34 cellular contexts compared by ENCODE assay signal in the genomic region with DNA sequence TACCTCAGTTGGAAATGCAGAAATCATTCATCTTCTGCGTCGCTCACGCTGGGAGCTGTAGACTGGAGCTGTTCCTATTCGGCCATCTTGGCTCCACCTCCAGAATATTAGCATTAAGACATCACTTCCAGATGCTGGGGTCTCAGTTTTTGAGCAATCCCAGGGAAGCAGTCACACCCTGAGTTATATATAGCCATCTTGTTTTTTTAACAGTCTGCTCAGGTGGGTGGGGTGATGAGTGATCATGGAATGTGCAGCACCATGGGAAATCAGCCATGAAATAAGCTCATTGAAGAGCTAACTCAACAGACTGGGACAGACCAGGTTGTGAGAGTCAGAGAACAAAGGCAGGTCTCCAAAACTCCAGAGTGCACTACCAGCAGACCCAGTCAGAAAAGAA. TPM values are rescaled to one million over a fixed set of nuclear protein-coding genes. Genes with fewer than 3 reads are reported as not detected.
"Had no signal": no experiment of that assay in that cellular context is flagged by ENCODE, and none has a peak within 500 bp of the region (broad histone marks: within the 10 kb centered on the region; RNA-seq: fewer than 3 reads in every experiment).

No MANE protein-coding gene starts in this region.

- DNase-seq: dorsolateral prefrontal cortex; effector CD4-positive, alpha-beta T cell; foreskin keratinocyte; heart right ventricle; hippocampal formation; immature natural killer cell; islet precursor cell; kidney glomerular epithelial cell; left ventricle myocardium superior; lower lobe of right lung; natural killer cell; right cardiac atrium; sigmoid colon; stimulated activated CD4-positive, alpha-beta T cell treated with anti-CD3 and anti-CD28 coated beads, Interleukin-2, amount 100 ng/mL, for 24 hours; stimulated activated CD4-positive, alpha-beta T cell treated with anti-CD3 and anti-CD28 coated beads, Interleukin-4, amount 100 ng/mL, for 24 hours; stimulated activated naive CD4-positive, alpha-beta T cell treated with Interleukin-2 at 50 U/mL for 16 hours; stomach had no signal

- H3K4me1 ChIP-seq: foreskin keratinocyte, gastroesophageal sphincter, heart right ventricle, lower lobe of right lung, neural progenitor cell, parathyroid adenoma, sigmoid colon, stomach, thyroid gland had no signal

- FAIRE-seq: colon had no signal

- H3K27ac ChIP-seq: dorsolateral prefrontal cortex, epithelial cell of prostate, foreskin keratinocyte, gastroesophageal sphincter, heart right ventricle, lower lobe of right lung, neural progenitor cell, parathyroid adenoma, sigmoid colon, stomach, thyroid gland had no signal

- H3K36me3 ChIP-seq: gastroesophageal sphincter, heart right ventricle, lower lobe of right lung, neural progenitor cell, sigmoid colon, stomach, thyroid gland had no signal

- H3K36me3 Mint-ChIP-seq: immature natural killer cell; natural killer cell; neural progenitor cell; stimulated activated effector memory CD8-positive, alpha-beta T cell treated with anti-CD3 and anti-CD28 coated beads, Interleukin-12 subunit alpha, Interleukin-12 subunit beta, amount 100 ng/mL, for 72 hours; type B pancreatic cell had no signal

- H3K9ac ChIP-seq: neural progenitor cell, parathyroid adenoma had no signal

- H3K79me2 ChIP-seq: parathyroid adenoma had no signal

- H3K27ac Mint-ChIP-seq: immature natural killer cell; natural killer cell; neural progenitor cell; progenitor cell of endocrine pancreas; stimulated activated effector memory CD8-positive, alpha-beta T cell treated with anti-CD3 and anti-CD28 coated beads, Interleukin-12 subunit alpha, Interleukin-12 subunit beta, amount 100 ng/mL, for 72 hours; type B pancreatic cell had no signal

- H3K4me2 ChIP-seq: neural progenitor cell had no signal

- H3K4me1 Mint-ChIP-seq: immature natural killer cell; natural killer cell; neural progenitor cell; stimulated activated effector memory CD8-positive, alpha-beta T cell treated with anti-CD3 and anti-CD28 coated beads, Interleukin-12 subunit alpha, Interleukin-12 subunit beta, amount 100 ng/mL, for 72 hours had no signal

- H3K9me3 Mint-ChIP-seq: natural killer cell; stimulated activated effector memory CD8-positive, alpha-beta T cell treated with anti-CD3 and anti-CD28 coated beads, Interleukin-12 subunit alpha, Interleukin-12 subunit beta, amount 100 ng/mL, for 72 hours; type B pancreatic cell had no signal

- H3K27me3 ChIP-seq: dorsolateral prefrontal cortex, foreskin keratinocyte, neural progenitor cell, sigmoid colon, stomach, thyroid gland had no signal

- H3K4me3 ChIP-seq: dorsolateral prefrontal cortex, gastroesophageal sphincter, heart right ventricle, lower lobe of right lung, neural progenitor cell, sigmoid colon, stomach, thyroid gland had no signal

- H3K4me3 Mint-ChIP-seq: immature natural killer cell; natural killer cell; neural progenitor cell; stimulated activated effector memory CD8-positive, alpha-beta T cell treated with anti-CD3 and anti-CD28 coated beads, Interleukin-12 subunit alpha, Interleukin-12 subunit beta, amount 100 ng/mL, for 72 hours; type B pancreatic cell had no signal

RNA-seq across cellular contexts. Expression of gene HMGB4, which starts 27.0 kb away (rescaled TPM):
- total RNA-seq: cerebellum, dorsolateral prefrontal cortex, esophagus mucosa, foreskin keratinocyte, gastroesophageal sphincter, heart right ventricle, left ventricle myocardium superior, lower lobe of right lung, mononuclear cell, natural killer cell, osteoblast, progenitor cell of endocrine pancreas, right cardiac atrium, sigmoid colon, skeletal muscle tissue, stomach, subcutaneous adipose tissue, temporal lobe, urinary bladder had no signal
- polyA plus RNA-seq: foreskin keratinocyte, heart right ventricle, immature natural killer cell, right cardiac atrium, sigmoid colon, stomach, urinary bladder had no signal
